24 cellular contexts compared by ENCODE assay signal in the genomic region with DNA sequence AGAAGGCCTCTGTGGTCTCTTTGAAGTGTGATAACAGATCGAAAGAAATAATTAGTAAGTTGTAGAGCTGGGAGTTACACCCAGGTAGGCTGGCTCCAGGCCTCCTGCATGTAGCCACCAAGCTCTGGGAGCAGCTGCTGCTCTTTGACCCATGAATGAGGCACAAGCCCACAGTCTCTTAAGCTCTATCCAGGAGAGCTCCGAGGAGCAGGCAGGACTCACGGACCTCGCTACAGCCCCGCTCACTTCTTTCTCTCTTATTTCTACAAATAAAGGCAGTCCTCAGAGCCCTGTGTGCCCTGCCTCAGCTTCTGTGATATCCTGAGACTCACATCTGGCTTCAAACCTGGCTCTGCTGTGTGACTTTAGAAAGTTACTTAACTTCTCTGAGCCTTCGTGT.
"Had no signal": no experiment of that assay in that cellular context is flagged by ENCODE, and none has a peak within 500 bp of the region (broad histone marks: within the 10 kb centered on the region; RNA-seq: fewer than 3 reads in every experiment).

No MANE protein-coding gene starts in this region.

- H3K36me3 Mint-ChIP-seq: activated naive CD4-positive, alpha-beta T cell treated with anti-CD3 and anti-CD28 coated beads, Interleukin-2, amount 50 U/mL, for 24 hours; activated naive CD8-positive, alpha-beta T cell treated with anti-CD3 and anti-CD28 coated beads, Interleukin-2, amount 10 ng/mL, durations not matched to agents 7 days and 5 days; IgD-negative memory B cell had no signal

- H3K27ac ChIP-seq: ascending aorta, cardiac muscle cell had no signal

- H3K27ac Mint-ChIP-seq: activated CD4-positive, alpha-beta T cell treated with anti-CD3 and anti-CD28 coated beads, Interleukin-2, amount 10 ng/mL, durations not matched to agents 24 days and 14 days; activated CD8-positive, alpha-beta T cell treated with anti-CD3 and anti-CD28 coated beads for 36 hours; activated naive CD4-positive, alpha-beta T cell treated with anti-CD3 and anti-CD28 coated beads, Interleukin-2, amount 50 U/mL, for 24 hours; activated naive CD8-positive, alpha-beta T cell treated with anti-CD3 and anti-CD28 coated beads, Interleukin-2, amount 10 ng/mL, durations not matched to agents 7 days and 5 days; activated T-cell treated with anti-CD3 and anti-CD28 coated beads, Interleukin-2, amount 50 U/mL, for 24 hours; activated T-helper 2 cell treated with anti-CD3 and anti-CD28 coated beads, Interferon-gamma antibody, Interleukin-2, Interleukin-4, amounts not matched to agents 10 μg/mL and 5 μg/mL and 100 μg/mL, durations not matched to agents 14 hours and 24 hours and 36 hours; IgD-negative memory B cell; T-helper 1 cell treated with Interleukin-12 subunit alpha and Interleukin-12 subunit beta and Interleukin-4 antibody, amounts not matched to agents 30 μg/mL and 1 μg/mL, for 36 hours; T-helper 2 cell treated with Interferon-gamma antibody and Interleukin-4, amounts not matched to agents 5 μg/mL and 100 μg/mL, for 36 hours had no signal

- H3K9me3 ChIP-seq: ascending aorta, MG63 had no signal

- H3K27me3 Mint-ChIP-seq: activated CD4-positive, alpha-beta T cell treated with anti-CD3 and anti-CD28 coated beads, Interleukin-2, amount 10 ng/mL, durations not matched to agents 24 days and 14 days; activated CD8-positive, alpha-beta T cell treated with anti-CD3 and anti-CD28 coated beads for 36 hours; activated naive CD8-positive, alpha-beta T cell treated with anti-CD3 and anti-CD28 coated beads, Interleukin-2, amount 10 ng/mL, durations not matched to agents 7 days and 5 days; activated T-cell treated with anti-CD3 and anti-CD28 coated beads, Interleukin-2, amount 50 U/mL, for 24 hours; IgD-negative memory B cell had no signal

- H3K4me3 ChIP-seq: ascending aorta, cardiac muscle cell, MG63 had no signal

- H3K4me1 ChIP-seq: ascending aorta had no signal

- H3K4me1 Mint-ChIP-seq: activated CD4-positive, alpha-beta T cell treated with anti-CD3 and anti-CD28 coated beads, Interleukin-2, amount 10 ng/mL, durations not matched to agents 24 days and 14 days; activated naive CD4-positive, alpha-beta T cell treated with anti-CD3 and anti-CD28 coated beads, Interleukin-2, amount 50 U/mL, for 24 hours; activated naive CD8-positive, alpha-beta T cell treated with anti-CD3 and anti-CD28 coated beads, Interleukin-2, amount 10 ng/mL, durations not matched to agents 7 days and 5 days; IgD-negative memory B cell had no signal

- H3K27me3 ChIP-seq: ascending aorta, cardiac muscle cell, MG63 had no signal

- H3K4me3 Mint-ChIP-seq: activated CD4-positive, alpha-beta T cell treated with anti-CD3 and anti-CD28 coated beads, Interleukin-2, amount 10 ng/mL, durations not matched to agents 24 days and 14 days; activated CD8-positive, alpha-beta T cell treated with anti-CD3 and anti-CD28 coated beads for 36 hours; activated naive CD4-positive, alpha-beta T cell treated with anti-CD3 and anti-CD28 coated beads, Interleukin-2, amount 50 U/mL, for 24 hours; activated naive CD8-positive, alpha-beta T cell treated with anti-CD3 and anti-CD28 coated beads, Interleukin-2, amount 10 ng/mL, durations not matched to agents 7 days and 5 days; activated T-cell treated with anti-CD3 and anti-CD28 coated beads, Interleukin-2, amount 50 U/mL, for 24 hours; IgD-negative memory B cell; T-helper 1 cell treated with Interleukin-12 subunit alpha and Interleukin-12 subunit beta and Interleukin-4 antibody, amounts not matched to agents 30 μg/mL and 1 μg/mL, for 36 hours; T-helper 2 cell treated with Interferon-gamma antibody and Interleukin-4, amounts not matched to agents 5 μg/mL and 100 μg/mL, for 36 hours had no signal

- H3K9me3 Mint-ChIP-seq: activated CD4-positive, alpha-beta T cell treated with anti-CD3 and anti-CD28 coated beads, Interleukin-2, amount 10 ng/mL, durations not matched to agents 24 days and 14 days; activated CD8-positive, alpha-beta T cell treated with anti-CD3 and anti-CD28 coated beads for 36 hours; activated naive CD4-positive, alpha-beta T cell treated with anti-CD3 and anti-CD28 coated beads, Interleukin-2, amount 50 U/mL, for 24 hours; activated naive CD8-positive, alpha-beta T cell treated with anti-CD3 and anti-CD28 coated beads, Interleukin-2, amount 10 ng/mL, durations not matched to agents 7 days and 5 days; activated T-cell treated with anti-CD3 and anti-CD28 coated beads, Interleukin-2, amount 50 U/mL, for 24 hours; activated T-helper 2 cell treated with anti-CD3 and anti-CD28 coated beads, Interferon-gamma antibody, Interleukin-2, Interleukin-4, amounts not matched to agents 10 μg/mL and 5 μg/mL and 100 μg/mL, durations not matched to agents 14 hours and 24 hours and 36 hours; T-helper 1 cell treated with Interleukin-12 subunit alpha and Interleukin-12 subunit beta and Interleukin-4 antibody, amounts not matched to agents 30 μg/mL and 1 μg/mL, for 36 hours; T-helper 2 cell treated with Interferon-gamma antibody and Interleukin-4, amounts not matched to agents 5 μg/mL and 100 μg/mL, for 36 hours had no signal

- DNase-seq: activated CD4-positive, alpha-beta T cell treated with anti-CD3 and anti-CD28 coated beads, Interleukin-2, amount 10 ng/mL, durations not matched to agents 24 days and 14 days; activated CD4-positive, alpha-beta T cell treated with anti-CD3 and anti-CD28 coated beads, Interleukin-2, amount 50 U/mL, for 4 hours; activated CD8-positive, alpha-beta T cell treated with anti-CD3 and anti-CD28 coated beads for 36 hours; activated gamma-delta T cell; activated naive CD4-positive, alpha-beta T cell treated with Interleukin-2 at 50 U/mL for 16 hours; activated naive CD8-positive, alpha-beta T cell treated with anti-CD3 and anti-CD28 coated beads, Interleukin-2, amount 10 ng/mL, durations not matched to agents 7 days and 5 days; activated T-cell treated with anti-CD3 and anti-CD28 coated beads, Interleukin-2, amount 50 U/mL, for 24 hours; amygdala; Kasumi-1; KG1; MG63; MV-4-11; NCI-H1092; NCI-H1436 treated with DMSO at 0.1 percent for 48 hours; NCI-H345; NCI-H524 treated with DMSO at 0.1 percent for 48 hours; SIG-M5 had no signal
